In the genomic region with DNA sequence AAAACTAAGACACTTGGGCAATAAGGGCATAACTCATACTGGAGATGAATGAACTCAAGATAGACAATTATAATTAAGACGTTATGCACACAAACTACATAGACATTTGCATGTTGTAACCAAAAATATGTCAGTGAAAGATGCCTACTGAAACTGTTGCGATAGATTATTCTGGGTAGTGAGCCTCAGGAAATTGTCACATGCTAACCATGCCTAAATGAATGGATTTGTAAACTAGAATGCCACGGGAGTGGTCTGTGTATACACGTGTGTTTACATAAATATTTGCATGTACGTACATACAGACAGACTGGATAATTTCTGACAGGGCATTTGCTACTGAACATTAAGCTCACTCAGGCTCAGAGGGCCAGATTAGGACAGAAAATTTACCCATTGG, we compare ENCODE assay signal across 8 cellular contexts. TPM values are rescaled to one million over a fixed set of nuclear protein-coding genes. Genes with fewer than 3 reads are reported as not detected.
DNase-seq lines count a peak whose midpoint lies in the region; ATAC-seq, FAIRE-seq and TF ChIP-seq lines count a peak whose summit lies in the region.

No MANE protein-coding gene starts in this region.

- no peaks in the 10 kb centered on the region for H4K20me1 ChIP-seq in K562 (replicated peaks; ENCODE audit: control insufficient read depth, insufficient read depth, low read length)

- H2AFZ ChIP-seq in K562 (ENCODE audit: low read depth, low read length) = peak overlapping the region; percentile 58

- intact Hi-C loops in heart right ventricle (cut with DNase I) = no loop called here
- intact Hi-C loops in Right ventricle myocardium superior (cut with DNase I) = no loop called here
- intact Hi-C loops in K562 (cut with micrococcal nuclease) = loop anchor here (5.0 kb wide), 1 partner anchor 673 kb away; the partner anchor contains the start of gene SMC2

- WGBS in heart right ventricle, 2 donors = 46 to 52% methylated on average over 5 of the region's 5 CpGs
- 47% methylated on average over 5 of the region's 5 CpGs for WGBS in K562 (ENCODE audit: insufficient coverage, low coverage, missing lambda C conversion rate)

- POLR2A ChIA-PET in K562 (lab: Yijun Ruan, JAX) (no interaction called here), RWPE1 (lab: Yijun Ruan, JAX; ENCODE audit: low non-redundant PET) (no interaction called here)

- TF ChIP-seq POLR2A in K562 (conservative IDR thresholded peaks at IDR 0.05) (no peak), GM12892 (IDR thresholded peaks at IDR 0.05; ENCODE audit: low read depth, low read length) (no peak)

- peak overlapping the region in 4 of 10 donors; percentile 2 to 90 (median 86) for H3K27ac ChIP-seq in heart right ventricle
- H3K27ac ChIP-seq in K562 (ENCODE audit: extremely low read depth, low read depth, low read length) = no peak overlapping the region
- H3K27ac ChIP-seq in thoracic aorta = peak overlapping the region; percentile 81 to 82
- H3K27ac ChIP-seq in RWPE1 = no peak overlapping the region

- ATAC-seq in heart right ventricle = no peak
- ATAC-seq in Right ventricle myocardium superior (ENCODE audit: poor library complexity) = no peak
- ATAC-seq in HG03066 (IDR thresholded peaks at IDR 0.05; ENCODE audit: low read depth, unreplicated experiment) = peak; percentile 34
- no peak for ATAC-seq in K562
- ATAC-seq in thoracic aorta (ENCODE audit: insufficient number of reproducible peaks, low FRiP score, low read depth) = no peak

- H3K4me1 ChIP-seq in heart right ventricle (peaks cover 0 to 24% (median 14%) of the 10 kb centered on the region in 9 donors), K562 (replicated peaks in 1 of 2; ENCODE audit: control insufficient read depth in 2 of 2, insufficient read depth in 2 of 2, low read length in 2 of 2) (peaks cover 4 to 11% of the 10 kb centered on the region in 2 experiments; a peak in 4 of 5 replicates), thoracic aorta (ENCODE audit: control insufficient read depth in 1 of 2, low read depth in 2 of 2) (peaks cover 9 to 13% of the 10 kb centered on the region in 2 donors)

- H3K36me3 ChIP-seq in heart right ventricle (peaks cover 0 to 25% (median 0%) of the 10 kb centered on the region in 9 donors), K562 (ENCODE audit: control insufficient read depth, insufficient read depth, low read length) (peaks cover 4% of the 10 kb centered on the region; the same call in 1 of the 3 replicates), thoracic aorta (no peaks in the 10 kb centered on the region)

- no TSS peak for BruUV-seq in K562 (replicated peaks; lab: Mats Ljungman, UMichigan)

- DNase-seq in heart right ventricle = no peak
- no peak for DNase-seq in Right ventricle myocardium superior
- DNase-seq in K562 (ENCODE audit: extremely low read depth in 1 of 4, low spot score in 3 of 4) = no peak
- DNase-seq in thoracic aorta (ENCODE audit: low spot score) = no peak
- DNase-seq in GM19238 (ENCODE audit: insufficient read length, low spot score) = no peak
- no peak for DNase-seq in GM12892 (ENCODE audit: insufficient read length)
- DNase-seq in RWPE1 (ENCODE audit: low spot score) = no peak

- no peak for TF ChIP-seq EP300 in K562 (IDR thresholded peaks at IDR 0.05; ENCODE audit: low read length)

- CTCF ChIA-PET in K562 (lab: Yijun Ruan, JAX; ENCODE audit: low intra/inter-chr PET ratio) = no interaction called here
- CTCF ChIA-PET in RWPE1 (lab: Yijun Ruan, JAX) = no interaction called here

- H3K9ac ChIP-seq in K562 (ENCODE audit: insufficient read depth in 1 of 2, low read depth in 2 of 2, low read length in 2 of 2) = peak overlapping the region in 1 of 2 experiments; percentile 71; a peak in 2 of 4 replicates

- FAIRE-seq in K562 (lab: Jason Lieb, UNC) = peak; percentile 35
- FAIRE-seq in GM12892 (lab: Jason Lieb, UNC) = no peak

- TF ChIP-seq CTCF in heart right ventricle (IDR thresholded peaks at IDR 0.05) = no peak
- TF ChIP-seq CTCF in K562 (IDR thresholded peaks at IDR 0.05 in 2 of 3, conservative IDR thresholded peaks at IDR 0.05 in 1 of 3; ENCODE audit: insufficient read depth in 2 of 3, low read depth in 1 of 3, low read length in 3 of 3) = no peak
- TF ChIP-seq CTCF in thoracic aorta (IDR thresholded peaks at IDR 0.05) = no peak
- no peak for TF ChIP-seq CTCF in RWPE1 (conservative IDR thresholded peaks at IDR 0.05; ENCODE audit: low read depth)

- peak overlapping the region in 8 of 10 donors; percentile 55 to 88 (median 79) for H3K4me3 ChIP-seq in heart right ventricle
- no peak overlapping the region for H3K4me3 ChIP-seq in K562
- peak overlapping the region; percentile 91 for H3K4me3 ChIP-seq in thoracic aorta

- TF ChIP-seq RAD21 in K562 (CRISPR knock-in tag; conservative IDR thresholded peaks at IDR 0.05 in 1 of 2, IDR thresholded peaks at IDR 0.05 in 1 of 2) = no peak

- H3K27me3 ChIP-seq in heart right ventricle = no peaks in the 10 kb centered on the region
- no peaks in the 10 kb centered on the region for H3K27me3 ChIP-seq in K562 (ENCODE audit: control insufficient read depth in 2 of 2, insufficient read depth in 2 of 2, low read length in 2 of 2)
- H3K27me3 ChIP-seq in thoracic aorta (replicated peaks; ENCODE audit: insufficient read depth) = no peaks in the 10 kb centered on the region

- peaks cover 3% of the 10 kb centered on the region; the same call in 1 of the 3 replicates for H3K79me2 ChIP-seq in K562 (ENCODE audit: control insufficient read depth, insufficient read depth, low read length)

- no peaks in the 10 kb centered on the region for H3K9me3 ChIP-seq in heart right ventricle
- no peaks in the 10 kb centered on the region for H3K9me3 ChIP-seq in K562 (replicated peaks; ENCODE audit: control insufficient read depth, insufficient read depth, low read depth, low read length)
- no peaks in the 10 kb centered on the region for H3K9me3 ChIP-seq in thoracic aorta

- no peaks in the 10 kb centered on the region for H3K9me1 ChIP-seq in K562 (ENCODE audit: control insufficient read depth, insufficient read depth, low read length)

- H3K4me2 ChIP-seq in K562 (ENCODE audit: insufficient read depth, low read length) = peak overlapping the region; percentile 59

- in situ Hi-C loops in K562 (cut with MboI) = no loop called here

TF ChIP-seq in K562, 482 proteins besides CTCF, POLR2A, EP300 and RAD21 (continues in another document):
- TF ChIP-seq SP1 (CRISPR knock-in tag; IDR thresholded peaks at IDR 0.05) = 0 out of 2 replicates have a peak, but pooled peaks have one; percentile 31

RNA-seq across cellular contexts. Expression of gene NIPSNAP3B, which starts 1.2 kb away (rescaled TPM):
- total RNA-seq in heart right ventricle (10 to 100 TPM; 25.0 to 38.6 (median 32.0) TPM), Right ventricle myocardium superior (29.9 TPM), K562 (2014; rRNA removed) (1.4 and 3.1 TPM in 2 replicates), K562 (2014; rRNA removed; fragmentation: Illumina TruSeq; extraction: Trizol) (3.3 and 3.9 TPM in 2 replicates), K562 (2015; rRNA removed; fragmentation: Illumina TruSeq; extraction: Trizol) (2.5 and 2.7 TPM in 2 replicates), K562 (2021) (2.2 and 4.3 TPM in 2 replicates), thoracic aorta (1 to 10 TPM; 6.4 to 7.7 TPM)
- polyA plus RNA-seq in heart right ventricle (10 to 100 TPM in 1 of 2 donors, 1 to 10 TPM in 1; 6.9 to 12.1 TPM), K562 (2011; rRNA removed) (6.6 and 9.9 TPM in 2 replicates), K562 (2014; fragmentation: Illumina TruSeq; extraction: Trizol) (2.2 and 2.6 TPM in 2 replicates), K562 (2014; fragmentation: Nextera tagmentation; extraction: Ambion mirVana) (1 to 10 TPM; 6.3 to 8.3 TPM), K562 (2014; rRNA removed) (2.1 and 5.9 TPM in 2 replicates)
- total RNA-seq in K562 (2011; cell fraction: chromatin; rRNA removed; ENCODE audit: low replicate concordance) = 4.5 and 10.5 TPM in 2 replicates
- 1.7 and 2.3 TPM in 2 replicates for total RNA-seq in K562 (2011; cell fraction: nucleolus; rRNA removed)
- 2.8 and 4.2 TPM in 2 replicates for total RNA-seq in K562 (2011; cell fraction: nucleoplasm; rRNA removed)
- 0.72 and 3.2 TPM in 2 replicates for polyA plus RNA-seq in K562 (2011; cell fraction: cytosol; rRNA removed)
- 8.3 and 16.0 TPM in 2 replicates for polyA plus RNA-seq in K562 (2011; cell fraction: nucleus; rRNA removed)
- polyA plus RNA-seq in K562 (2012) = 2.0 and 3.6 TPM in 2 replicates
- polyA minus RNA-seq in K562 (2011; rRNA and poly(A)+ RNA removed) = 5.0 and 6.0 TPM in 2 replicates
- polyA minus RNA-seq in K562 (2011; cell fraction: cytosol; rRNA and poly(A)+ RNA removed) = 1.8 and 2.8 TPM in 2 replicates
- 4.3 and 9.3 TPM in 2 replicates for polyA minus RNA-seq in K562 (2011; cell fraction: nucleus; rRNA and poly(A)+ RNA removed)
- polyA plus RNA-seq in GM12892 (2012; ENCODE audit: missing spikeins) = 4.8 TPM

RNA-seq across cellular contexts. Expression of gene NIPSNAP3A, which starts 17.7 kb away (rescaled TPM):
- total RNA-seq in heart right ventricle (10 to 100 TPM; 19.9 to 34.9 (median 24.3) TPM), Right ventricle myocardium superior (18.7 TPM), K562 (2014; rRNA removed) (25.3 and 27.3 TPM in 2 replicates), K562 (2014; rRNA removed; fragmentation: Illumina TruSeq; extraction: Trizol) (40.5 and 44.7 TPM in 2 replicates), K562 (2015; rRNA removed; fragmentation: Illumina TruSeq; extraction: Trizol) (39.0 and 42.4 TPM in 2 replicates), K562 (2021) (30.3 and 34.9 TPM in 2 replicates), thoracic aorta (10 to 100 TPM; 19.2 to 42.6 TPM)
- polyA plus RNA-seq in heart right ventricle (10 to 100 TPM; 10.2 to 28.6 TPM), K562 (2011; rRNA removed) (63.7 and 81.0 TPM in 2 replicates), K562 (2014; fragmentation: Illumina TruSeq; extraction: Trizol) (29.1 TPM in 2 replicates), K562 (2014; fragmentation: Nextera tagmentation; extraction: Ambion mirVana) (100 to 1,000 TPM; 126 to 132 TPM), K562 (2014; rRNA removed) (32.9 and 42.2 TPM in 2 replicates)
- 11.0 and 20.0 TPM in 2 replicates for total RNA-seq in K562 (2011; cell fraction: chromatin; rRNA removed; ENCODE audit: low replicate concordance)
- total RNA-seq in K562 (2011; cell fraction: nucleolus; rRNA removed) = 7.2 and 7.4 TPM in 2 replicates
- total RNA-seq in K562 (2011; cell fraction: nucleoplasm; rRNA removed) = 12.8 and 15.3 TPM in 2 replicates
- 14.0 and 30.1 TPM in 2 replicates for polyA plus RNA-seq in K562 (2011; cell fraction: cytosol; rRNA removed)
- 19.7 and 40.4 TPM in 2 replicates for polyA plus RNA-seq in K562 (2011; cell fraction: nucleus; rRNA removed)
- 36.8 and 47.2 TPM in 2 replicates for polyA plus RNA-seq in K562 (2012)
- polyA minus RNA-seq in K562 (2011; rRNA and poly(A)+ RNA removed) = 23.2 and 25.1 TPM in 2 replicates
- polyA minus RNA-seq in K562 (2011; cell fraction: cytosol; rRNA and poly(A)+ RNA removed) = 10.3 and 13.6 TPM in 2 replicates
- 9.2 and 13.8 TPM in 2 replicates for polyA minus RNA-seq in K562 (2011; cell fraction: nucleus; rRNA and poly(A)+ RNA removed)
- 19.9 TPM for polyA plus RNA-seq in GM12892 (2012; ENCODE audit: missing spikeins)

Comparison
In these comparisons a context has a peak if more than half of its experiments do, and no peak if none do; other contexts are left out.
1. H3K27ac ChIP-seq: peak in thoracic aorta (2 of 2); none in K562 (single experiment) and RWPE1 (single experiment).